ENCODE assay signal across 20 cellular contexts in genomic region chr4:112802780-112803179, GRCh38.
DNase-seq lines count a peak whose midpoint lies in the region; ATAC-seq and TF ChIP-seq lines count a peak whose summit lies in the region.
"Had no signal": no experiment of that assay in that cellular context is flagged by ENCODE, and none has a peak within 500 bp of the region (broad histone marks: within the 10 kb centered on the region; RNA-seq: fewer than 3 reads in every experiment).

No MANE protein-coding gene starts in this region.

- H3K27ac Mint-ChIP-seq in GM23338 (no peak overlapping the region), neural progenitor cell (no peak overlapping the region)
- H3K27ac Mint-ChIP-seq: CD14-positive monocyte; CD4-positive, alpha-beta T cell; CD8-positive, alpha-beta memory T cell had no signal

- H3F3A ChIP-seq in GM23338 (replicated peaks; ENCODE audit: low read depth) (0 out of 2 replicates have a peak, but pooled peaks cover 5% of the 10 kb centered on the region), neural progenitor cell (ENCODE audit: low read depth) (peaks cover 46% of the 10 kb centered on the region)

- H3K9me2 ChIP-seq in GM23338 (ENCODE audit: insufficient read depth): no peaks in the 10 kb centered on the region

- no peaks in the 10 kb centered on the region for H3K9me3 Mint-ChIP-seq in GM23338
- H3K9me3 Mint-ChIP-seq in neural progenitor cell: no peaks in the 10 kb centered on the region
- H3K9me3 Mint-ChIP-seq: CD4-positive, alpha-beta T cell; CD8-positive, alpha-beta memory T cell had no signal

- H3K27me3 ChIP-seq in GM23338 (ENCODE audit: insufficient read depth) (no peaks in the 10 kb centered on the region), neural progenitor cell (no peaks in the 10 kb centered on the region)
- H3K27me3 ChIP-seq: BE2C; BLaER1 treated with 17β-estradiol and CSF1 and Interleukin-3, amounts not matched to agents 10 nM and 100 nM had no signal

- H3K4me3 Mint-ChIP-seq in GM23338 (no peak overlapping the region), neural progenitor cell (no peak overlapping the region)
- H3K4me3 Mint-ChIP-seq: CD14-positive monocyte; CD4-positive, alpha-beta T cell; CD8-positive, alpha-beta memory T cell had no signal

- H3K4me1 ChIP-seq in GM23338 (ENCODE audit: insufficient read depth) (peaks cover 8% of the 10 kb centered on the region; the same call in 1 of the 2 replicates), neural progenitor cell (peaks cover 42% of the 10 kb centered on the region)
- H3K4me1 ChIP-seq: A549 had no signal

- H3K9me3 ChIP-seq in neural progenitor cell (ENCODE audit: low read depth): no peaks in the 10 kb centered on the region
- H3K9me3 ChIP-seq: A549; BE2C; BLaER1 treated with 17β-estradiol and CSF1 and Interleukin-3, amounts not matched to agents 10 nM and 100 nM had no signal

- H3K4me1 Mint-ChIP-seq in GM23338 (peaks cover 13% of the 10 kb centered on the region; the same call in 2 of the 3 replicates), neural progenitor cell (peaks cover 13% of the 10 kb centered on the region)
- H3K4me1 Mint-ChIP-seq: CD14-positive monocyte; CD8-positive, alpha-beta memory T cell had no signal

- H3K27me3 Mint-ChIP-seq in GM23338 (ENCODE audit: insufficient read depth, low read depth, poor library complexity) (peaks cover 2% of the 10 kb centered on the region), neural progenitor cell (ENCODE audit: insufficient read depth, low read depth) (peaks cover 3% of the 10 kb centered on the region)

- H3K4me3 ChIP-seq in GM23338 (no peak overlapping the region), neural progenitor cell (no peak overlapping the region)
- H3K4me3 ChIP-seq: A549; BLaER1 treated with 17β-estradiol and CSF1 and Interleukin-3, amounts not matched to agents 10 nM and 100 nM had no signal

- peaks cover 6% of the 10 kb centered on the region; the same call in 1 of the 2 replicates for H4K20me1 ChIP-seq in GM23338 (replicated peaks; ENCODE audit: insufficient read depth)
- H4K20me1 ChIP-seq in neural progenitor cell (ENCODE audit: low read depth): no peaks in the 10 kb centered on the region
- H4K20me1 ChIP-seq: BLaER1 treated with 17β-estradiol and CSF1 and Interleukin-3, amounts not matched to agents 10 nM and 100 nM had no signal

- H3K27ac ChIP-seq in GM23338 (ENCODE audit: low read depth) (peak overlapping the region; percentile 52), neural progenitor cell (peak overlapping the region; percentile 84)
- H3K27ac ChIP-seq: A549; BLaER1 treated with 17β-estradiol and CSF1 and Interleukin-3, amounts not matched to agents 10 nM and 100 nM had no signal

- no peak overlapping the region for H3K9ac ChIP-seq in neural progenitor cell
- H3K9ac ChIP-seq: BLaER1 treated with 17β-estradiol and CSF1 and Interleukin-3, amounts not matched to agents 10 nM and 100 nM had no signal

- H3K79me2 ChIP-seq in GM23338 (replicated peaks; ENCODE audit: insufficient read depth) (0 out of 2 replicates have a peak, but pooled peaks cover 9% of the 10 kb centered on the region), neural progenitor cell (ENCODE audit: low read depth) (peaks cover 19% of the 10 kb centered on the region)

- H3K4me2 ChIP-seq in GM23338: no peak overlapping the region
- no peak overlapping the region for H3K4me2 ChIP-seq in neural progenitor cell
- H3K4me2 ChIP-seq: A549; BLaER1 treated with 17β-estradiol and CSF1 and Interleukin-3, amounts not matched to agents 10 nM and 100 nM had no signal

- ATAC-seq in GM23338: no peak
- ATAC-seq in GM18519 (IDR thresholded peaks at IDR 0.05; ENCODE audit: low FRiP score, unreplicated experiment): no peak
- no peak for ATAC-seq in GM19397 (IDR thresholded peaks at IDR 0.05; ENCODE audit: unreplicated experiment)
- ATAC-seq: A549 had no signal

- H3K36me3 ChIP-seq in GM23338 (ENCODE audit: insufficient read depth): peaks cover 3% of the 10 kb centered on the region; the same call in 1 of the 2 replicates
- no peaks in the 10 kb centered on the region for H3K36me3 ChIP-seq in neural progenitor cell
- H3K36me3 ChIP-seq: BE2C; BLaER1 treated with 17β-estradiol and CSF1 and Interleukin-3, amounts not matched to agents 10 nM and 100 nM had no signal

- TF ChIP-seq CTCF in GM23338 (conservative IDR thresholded peaks at IDR 0.05; ENCODE audit: low read depth in 2 of 2) (no peak), neural progenitor cell (IDR thresholded peaks at IDR 0.05) (no peak)

- no peak overlapping the region for H2AFZ ChIP-seq in GM23338
- no peak overlapping the region for H2AFZ ChIP-seq in neural progenitor cell (replicated peaks)

- H3K36me3 Mint-ChIP-seq in GM23338 (ENCODE audit: low read depth): peaks cover 8% of the 10 kb centered on the region; the same call in 2 of the 3 replicates
- no peaks in the 10 kb centered on the region for H3K36me3 Mint-ChIP-seq in neural progenitor cell
- H3K36me3 Mint-ChIP-seq: CD14-positive monocyte; CD8-positive, alpha-beta memory T cell had no signal

- DNase-seq in NCI-H2227 treated with DMSO at 0.1 percent for 48 hours (lab: John Stamatoyannopoulos, UW): peak; percentile 2
- no peak for DNase-seq in NCI-H2227 (lab: John Stamatoyannopoulos, UW; ENCODE audit: unreplicated experiment)
- no peak for DNase-seq in GM23338 (ENCODE audit: low spot score)
- peak; percentile 92 for DNase-seq in NCI-H82 (lab: John Stamatoyannopoulos, UW)
- DNase-seq in neural progenitor cell (ENCODE audit: low spot score): no peak
- DNase-seq: 8988T; ACHN; AML-193; BE2C; CD4-positive, alpha-beta T cell; CD8-positive, alpha-beta memory T cell; DMS153; DND-41; H7; HCEC 1CT had no signal

TF ChIP-seq in GM23338, 12 proteins besides CTCF, POLR2A, EP300 and RAD21 (continues in another document):
- TF ChIP-seq ZNF114 (CRISPR knock-in tag; IDR thresholded peaks at IDR 0.05) (no peak), CREB1 (CRISPR knock-in tag; IDR thresholded peaks at IDR 0.05; ENCODE audit: low read depth) (no peak), NANOG (IDR thresholded peaks at IDR 0.05; ENCODE audit: borderline replicate concordance) (no peak), ZNF331 (CRISPR knock-in tag; IDR thresholded peaks at IDR 0.05; ENCODE audit: low read depth) (no peak), EZH2phosphoT487 (IDR thresholded peaks at IDR 0.05; ENCODE audit: unreplicated experiment) (no peak), STAT1 (IDR thresholded peaks at IDR 0.05; ENCODE audit: unreplicated experiment) (no peak)
- TF ChIP-seq, protein P1, sequence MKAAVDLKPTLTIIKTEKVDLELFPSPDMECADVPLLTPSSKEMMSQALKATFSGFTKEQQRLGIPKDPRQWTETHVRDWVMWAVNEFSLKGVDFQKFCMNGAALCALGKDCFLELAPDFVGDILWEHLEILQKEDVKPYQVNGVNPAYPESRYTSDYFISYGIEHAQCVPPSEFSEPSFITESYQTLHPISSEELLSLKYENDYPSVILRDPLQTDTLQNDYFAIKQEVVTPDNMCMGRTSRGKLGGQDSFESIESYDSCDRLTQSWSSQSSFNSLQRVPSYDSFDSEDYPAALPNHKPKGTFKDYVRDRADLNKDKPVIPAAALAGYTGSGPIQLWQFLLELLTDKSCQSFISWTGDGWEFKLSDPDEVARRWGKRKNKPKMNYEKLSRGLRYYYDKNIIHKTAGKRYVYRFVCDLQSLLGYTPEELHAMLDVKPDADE (IDR thresholded peaks at IDR 0.05): no peak

Comparison
In these comparisons a context has a peak if more than half of its experiments do, and no peak if none do; other contexts are left out.
1. DNase-seq: peak in NCI-H2227 treated with DMSO at 0.1 percent for 48 hours (single experiment) and NCI-H82 (single experiment); none in NCI-H2227 (single experiment), GM23338 (single experiment) and neural progenitor cell (single experiment).